ENCODE assay signal across 19 cellular contexts in the genomic region with DNA sequence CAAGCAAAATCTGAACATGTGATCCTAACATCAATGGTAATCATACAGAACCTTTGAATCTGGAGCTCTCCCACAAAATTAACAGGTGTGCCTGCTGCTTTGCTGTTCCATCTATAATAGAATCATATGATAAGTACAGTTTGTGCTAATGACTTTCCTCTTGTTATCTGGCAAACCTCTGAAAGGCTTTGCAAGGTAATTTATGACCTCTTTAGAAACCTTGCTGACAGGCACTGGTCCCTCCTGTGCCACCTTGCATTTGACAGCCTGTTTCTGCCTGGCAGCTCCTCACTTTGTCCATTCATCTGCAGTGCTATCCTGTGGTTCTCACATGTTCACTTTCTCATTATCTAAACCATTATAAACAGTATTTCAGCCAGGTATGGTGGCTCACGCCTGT. TPM values are rescaled to one million over a fixed set of nuclear protein-coding genes. Genes with fewer than 3 reads are reported as not detected.
DNase-seq lines count a peak whose midpoint lies in the region; ATAC-seq and TF ChIP-seq lines count a peak whose summit lies in the region.
"Had no signal": no experiment of that assay in that cellular context is flagged by ENCODE, and none has a peak within 500 bp of the region (broad histone marks: within the 10 kb centered on the region; RNA-seq: fewer than 3 reads in every experiment).

No MANE protein-coding gene starts in this region.

- CTCF ChIA-PET in CD4-positive, alpha-beta T cell (lab: Charles Lee): no interaction called here

- no peak overlapping the region for H3K27ac Mint-ChIP-seq in chondrocyte (ENCODE audit: unreplicated experiment)
- H3K27ac Mint-ChIP-seq in CD4-positive, alpha-beta T cell: no peak overlapping the region
- H3K27ac Mint-ChIP-seq: GM23338 had no signal

- H3K4me3 Mint-ChIP-seq in chondrocyte (ENCODE audit: unreplicated experiment): no peak overlapping the region
- no peak overlapping the region for H3K4me3 Mint-ChIP-seq in CD4-positive, alpha-beta T cell
- H3K4me3 Mint-ChIP-seq: GM23338 had no signal

- no peaks in the 10 kb centered on the region for H3K36me3 Mint-ChIP-seq in chondrocyte (ENCODE audit: low read depth)
- no peaks in the 10 kb centered on the region for H3K36me3 Mint-ChIP-seq in CD4-positive, alpha-beta T cell (ENCODE audit: low read depth)

- no peaks in the 10 kb centered on the region for H3K9me3 Mint-ChIP-seq in chondrocyte (ENCODE audit: low read depth)
- no peaks in the 10 kb centered on the region for H3K9me3 Mint-ChIP-seq in CD4-positive, alpha-beta T cell
- H3K9me3 Mint-ChIP-seq: GM23338 had no signal

- H3K27me3 Mint-ChIP-seq in chondrocyte (ENCODE audit: low read depth): peaks cover 6% of the 10 kb centered on the region
- H3K27me3 Mint-ChIP-seq in CD4-positive, alpha-beta T cell: peaks cover 4% of the 10 kb centered on the region

- TF ChIP-seq CTCF in chondrocyte (IDR thresholded peaks at IDR 0.05): no peak
- TF ChIP-seq CTCF in CD4-positive, alpha-beta T cell (IDR thresholded peaks at IDR 0.05): no peak

- POLR2A ChIA-PET in CD4-positive, alpha-beta T cell (lab: Charles Lee): no interaction called here

- H3K27ac ChIP-seq in CD4-positive, alpha-beta T cell (ENCODE audit: low read depth, low read length): no peak overlapping the region

- ATAC-seq in GM19351 (IDR thresholded peaks at IDR 0.05; ENCODE audit: unreplicated experiment): no peak
- ATAC-seq in CD4-positive, alpha-beta T cell (ENCODE audit: poor library complexity): no peak
- ATAC-seq: GM23338, HCT116 had no signal

- no peaks in the 10 kb centered on the region for H3K27me3 ChIP-seq in CD4-positive, alpha-beta T cell (ENCODE audit: control insufficient read depth, insufficient read depth, low read length)

- DNase-seq in DMS153 (lab: John Stamatoyannopoulos, UW) (peak; percentile 87), NCI-H1105 treated with DMSO at 0.1 percent for 48 hours (lab: John Stamatoyannopoulos, UW) (peak; percentile 88), NCI-H2081 treated with DMSO at 0.1 percent for 48 hours (lab: John Stamatoyannopoulos, UW) (peak; percentile 99), NCI-H774 (lab: John Stamatoyannopoulos, UW) (peak; percentile 90), cardiac septum (ENCODE audit: low spot score) (no peak), chondrocyte (ENCODE audit: low spot score) (no peak)
- DNase-seq in CD4-positive, alpha-beta T cell: no peak
- DNase-seq: Calu3, DND-41, KBM-7, MV-4-11, NCI-H187 treated with DMSO at 0.1 percent for 48 hours, RPMI8226, SIG-M5 had no signal

- H3K4me1 Mint-ChIP-seq in chondrocyte (ENCODE audit: low read depth): no peaks in the 10 kb centered on the region
- no peaks in the 10 kb centered on the region for H3K4me1 Mint-ChIP-seq in CD4-positive, alpha-beta T cell (ENCODE audit: low read depth)
- H3K4me1 Mint-ChIP-seq: GM23338 had no signal

- intact Hi-C loops in cardiac septum (cut with DNase I): no loop called here
- intact Hi-C loops in CD4-positive, alpha-beta T cell (cut with DNase I, micrococcal nuclease): no loop called here

- no peaks in the 10 kb centered on the region for H3K9me3 ChIP-seq in CD4-positive, alpha-beta T cell (ENCODE audit: control insufficient read depth, low read length)

RNA-seq across cellular contexts. Expression of gene HTR3C, which starts 10.2 kb away (rescaled TPM):
- not detected for total RNA-seq in cardiac septum
- not detected in 3 replicates for total RNA-seq in chondrocyte
- not detected for total RNA-seq in CD4-positive, alpha-beta T cell
- total RNA-seq: Calu3; GM23338; NCI-H460; T-helper 2 cell treated with Interferon-gamma antibody and Interleukin-4, amounts not matched to agents 100 ng/mL and 5 ng/mL, for 36 hours had no signal

RNA-seq across cellular contexts. Expression of gene HTR3D, which starts 11.1 kb away (rescaled TPM):
- total RNA-seq in cardiac septum (not detected), chondrocyte (not detected in 3 replicates)
- total RNA-seq in CD4-positive, alpha-beta T cell: not detected
- total RNA-seq: Calu3; GM23338; NCI-H460; T-helper 2 cell treated with Interferon-gamma antibody and Interleukin-4, amounts not matched to agents 100 ng/mL and 5 ng/mL, for 36 hours had no signal

RNA-seq across cellular contexts. Expression of gene ABCC5, which starts 24.9 kb away (rescaled TPM):
- total RNA-seq in cardiac septum (34.6 TPM), chondrocyte (22.0 to 26.8 TPM (median 23.8 TPM) in 3 replicates)
- 10 to 100 TPM; 10.8 to 11.4 TPM for total RNA-seq in CD4-positive, alpha-beta T cell

RNA-seq across cellular contexts. Expression of gene HTR3E, which starts 54.2 kb away (rescaled TPM):
- not detected for total RNA-seq in cardiac septum
- total RNA-seq in chondrocyte: not detected in 3 replicates
- total RNA-seq in CD4-positive, alpha-beta T cell: not detected
- total RNA-seq: Calu3; GM23338; NCI-H460; T-helper 2 cell treated with Interferon-gamma antibody and Interleukin-4, amounts not matched to agents 100 ng/mL and 5 ng/mL, for 36 hours had no signal

Comparison
In these comparisons a context has a peak if more than half of its experiments do, and no peak if none do; other contexts are left out.
1. DNase-seq: peak in DMS153 (single experiment), NCI-H1105 treated with DMSO at 0.1 percent for 48 hours (single experiment), NCI-H2081 treated with DMSO at 0.1 percent for 48 hours (single experiment) and NCI-H774 (single experiment); none in cardiac septum (single experiment), chondrocyte (single experiment) and CD4-positive, alpha-beta T cell (0 of 10).